Comparison of ENCODE assay signal across 34 cellular contexts in genomic region chr1:20362856-20363255, GRCh38.
"Had no signal": no experiment of that assay in that cellular context is flagged by ENCODE, and none has a peak within 500 bp of the region (broad histone marks: within the 10 kb centered on the region; RNA-seq: fewer than 3 reads in every experiment).

No MANE protein-coding gene starts in this region.

- H3K27ac Mint-ChIP-seq: activated B cell treated with CpG ODN at 0.5 μM for 24 hours; activated CD8-positive, alpha-beta T cell treated with anti-CD3 and anti-CD28 coated beads for 36 hours; activated naive CD4-positive, alpha-beta T cell treated with anti-CD3 and anti-CD28 coated beads, Interleukin-2, amount 10 ng/mL, durations not matched to agents 7 days and 5 days; activated naive CD4-positive, alpha-beta T cell treated with anti-CD3 and anti-CD28 coated beads, Interleukin-2, amount 50 U/mL, for 72 hours; activated naive CD8-positive, alpha-beta T cell treated with anti-CD3 and anti-CD28 coated beads, Interleukin-2, amount 10 ng/mL, durations not matched to agents 7 days and 5 days; activated T-helper 17 cell treated with anti-CD3 and anti-CD28 coated beads, Interleukin-2, amount 50 U/mL, for 72 hours; dendritic cell treated with granulocyte-macrophage colony-stimulating factor and Interleukin-4, amounts not matched to agents 40 ng/mL and 50 ng/mL, for 4 days; endodermal cell; T-helper 17 cell; T-helper 2 cell treated with Interferon-gamma antibody and Interleukin-4, amounts not matched to agents 5 μg/mL and 100 μg/mL, for 36 hours had no signal

- H3K4me1 ChIP-seq: ascending aorta had no signal

- H3K27ac ChIP-seq: ascending aorta, breast epithelium, cardiac muscle cell, coronary artery, gastrocnemius medialis, heart right ventricle, hepatocyte had no signal

- H3K27me3 ChIP-seq: ascending aorta had no signal

- H3K9me3 Mint-ChIP-seq: activated B cell treated with CpG ODN at 0.5 μM for 24 hours; activated CD8-positive, alpha-beta T cell treated with anti-CD3 and anti-CD28 coated beads for 36 hours; activated naive CD4-positive, alpha-beta T cell treated with anti-CD3 and anti-CD28 coated beads, Interleukin-2, amount 10 ng/mL, durations not matched to agents 7 days and 5 days; activated naive CD4-positive, alpha-beta T cell treated with anti-CD3 and anti-CD28 coated beads, Interleukin-2, amount 50 U/mL, for 72 hours; activated naive CD8-positive, alpha-beta T cell treated with anti-CD3 and anti-CD28 coated beads, Interleukin-2, amount 10 ng/mL, durations not matched to agents 7 days and 5 days; activated T-cell treated with anti-CD3 and anti-CD28 coated beads, Interleukin-2, amount 50 U/mL, for 4 hours; dendritic cell treated with granulocyte-macrophage colony-stimulating factor and Interleukin-4, amounts not matched to agents 40 ng/mL and 50 ng/mL, for 4 days; endodermal cell; T-helper 2 cell treated with Interferon-gamma antibody and Interleukin-4, amounts not matched to agents 5 μg/mL and 100 μg/mL, for 36 hours had no signal

- ATAC-seq: activated CD4-positive, CD25-positive, alpha-beta regulatory T cell treated with anti-CD3 and anti-CD28 coated beads, Interleukin-2, amount 50 U/mL, for 24 hours; activated CD8-positive, alpha-beta T cell treated with anti-CD3 and anti-CD28 coated beads for 36 hours; activated naive CD4-positive, alpha-beta T cell treated with anti-CD3 and anti-CD28 coated beads, Interleukin-2, amount 50 U/mL, for 72 hours; activated T-cell treated with anti-CD3 and anti-CD28 coated beads, Interleukin-2, amount 50 U/mL, for 4 hours; activated T-helper 17 cell treated with anti-CD3 and anti-CD28 coated beads, Interleukin-2, amount 50 U/mL, for 72 hours; esophagus mucosa; gastrocnemius medialis; heart right ventricle; T-helper 17 cell had no signal

- H3K4me1 Mint-ChIP-seq: endodermal cell had no signal

- H3K4me3 ChIP-seq: ascending aorta, breast epithelium, cardiac muscle cell, coronary artery, dorsolateral prefrontal cortex, gastrocnemius medialis, heart right ventricle, hepatocyte had no signal

- H3K9me3 ChIP-seq: ascending aorta, breast epithelium, gastrocnemius medialis, heart right ventricle had no signal

- H3K36me3 ChIP-seq: ascending aorta, breast epithelium, cardiac muscle cell, gastrocnemius medialis, heart right ventricle had no signal

- DNase-seq: activated B cell treated with CpG ODN at 0.5 μM for 24 hours; activated CD4-positive, alpha-beta T cell treated with anti-CD3 and anti-CD28 coated beads for 48 hours; activated CD4-positive, alpha-beta T cell treated with anti-CD3 and anti-CD28 coated beads, Interleukin-2, amount 50 U/mL, for 1 hour; activated CD4-positive, alpha-beta T cell treated with anti-CD3 and anti-CD28 coated beads, Interleukin-2, amount 50 U/mL, for 48 hours; activated CD8-positive, alpha-beta memory T cell treated with anti-CD3 and anti-CD28 coated beads for 24 hours; activated CD8-positive, alpha-beta T cell treated with anti-CD3 and anti-CD28 coated beads for 36 hours; activated gamma-delta T cell; activated naive CD4-positive, alpha-beta T cell; activated naive CD4-positive, alpha-beta T cell treated with anti-CD3 and anti-CD28 coated beads, Interleukin-2, amount 10 ng/mL, durations not matched to agents 7 days and 5 days; activated naive CD8-positive, alpha-beta T cell treated with anti-CD3 and anti-CD28 coated beads, Interleukin-2, amount 10 ng/mL, durations not matched to agents 7 days and 5 days; activated T-cell treated with anti-CD3 and anti-CD28 coated beads, Interleukin-2, amount 50 U/mL, for 4 hours; central memory CD4-positive, alpha-beta T cell; cerebellar nuclear complex; effector memory CD4-positive, alpha-beta T cell; endodermal cell; foreskin fibroblast; gastrocnemius medialis; heart right ventricle; T-helper 1 cell; T-helper 17 cell; T1000 had no signal

- H3K36me3 Mint-ChIP-seq: activated naive CD4-positive, alpha-beta T cell treated with anti-CD3 and anti-CD28 coated beads, Interleukin-2, amount 10 ng/mL, durations not matched to agents 7 days and 5 days; activated naive CD8-positive, alpha-beta T cell treated with anti-CD3 and anti-CD28 coated beads, Interleukin-2, amount 10 ng/mL, durations not matched to agents 7 days and 5 days; brain had no signal

- H3K4me3 Mint-ChIP-seq: activated B cell treated with CpG ODN at 0.5 μM for 24 hours; activated CD8-positive, alpha-beta T cell treated with anti-CD3 and anti-CD28 coated beads for 36 hours; activated naive CD4-positive, alpha-beta T cell treated with anti-CD3 and anti-CD28 coated beads, Interleukin-2, amount 10 ng/mL, durations not matched to agents 7 days and 5 days; activated naive CD8-positive, alpha-beta T cell treated with anti-CD3 and anti-CD28 coated beads, Interleukin-2, amount 10 ng/mL, durations not matched to agents 7 days and 5 days; activated T-cell treated with anti-CD3 and anti-CD28 coated beads, Interleukin-2, amount 50 U/mL, for 4 hours; activated T-helper 17 cell treated with anti-CD3 and anti-CD28 coated beads, Interleukin-2, amount 50 U/mL, for 72 hours; brain; dendritic cell treated with granulocyte-macrophage colony-stimulating factor and Interleukin-4, amounts not matched to agents 40 ng/mL and 50 ng/mL, for 4 days; endodermal cell; T-helper 17 cell; T-helper 2 cell treated with Interferon-gamma antibody and Interleukin-4, amounts not matched to agents 5 μg/mL and 100 μg/mL, for 36 hours had no signal
